1 cellular context compared by ENCODE assay signal in the genomic region with DNA sequence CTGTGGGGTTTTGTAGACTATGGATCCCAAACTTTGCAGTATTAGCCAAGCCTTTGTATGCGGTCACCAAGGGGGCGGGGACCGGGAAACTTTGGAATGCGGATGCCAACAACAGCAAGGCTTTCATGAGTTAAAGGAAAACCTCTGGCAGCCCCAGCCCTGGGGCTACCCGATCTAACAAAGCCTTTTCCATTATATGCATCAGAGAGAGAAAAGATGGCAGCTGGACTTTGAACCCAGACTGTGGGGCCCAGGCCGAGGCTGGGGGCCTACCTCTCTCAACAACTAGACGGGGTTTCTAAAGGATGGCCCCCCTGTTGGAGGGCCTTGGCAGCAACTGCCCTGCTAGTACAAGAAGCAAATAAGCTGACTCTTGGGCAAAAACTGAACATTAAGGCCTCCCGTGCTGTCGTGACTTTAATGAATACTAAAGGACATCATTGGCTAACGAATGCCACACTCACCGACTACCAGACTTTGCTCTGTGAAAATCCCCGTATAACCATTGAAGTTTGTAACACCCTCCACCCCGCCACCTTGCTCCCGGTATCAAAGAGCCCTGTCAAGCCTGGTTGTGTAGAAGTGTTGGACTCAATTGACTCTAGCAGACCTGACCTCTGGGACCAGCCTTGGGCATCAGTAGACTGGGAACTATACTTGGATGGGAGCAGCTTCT.
A peak's percentile ranks its signal among the peaks of the same experiment; 100 is the strongest.
TF ChIP-seq lines count a peak whose summit lies in the region.
"Not testable (repeated sequence)": the region's sequence is repeated elsewhere in the genome, so short reads cannot be mapped to it uniquely, and the experiment has no call there.

No MANE protein-coding gene starts in this region.

TF ChIP-seq in HepG2, 621 proteins besides CTCF, POLR2A, EP300 and RAD21 (continues in another document):
- TF ChIP-seq MEIS2 (CRISPR knock-in tag; IDR thresholded peaks at IDR 0.05) (peak; percentile 28; the same call in 1 of the 2 replicates), TEAD3 (CRISPR knock-in tag; optimal IDR thresholded peaks at IDR 0.05; ENCODE audit: borderline replicate concordance) (peak; percentile 86), SOX6 (CRISPR knock-in tag; IDR thresholded peaks at IDR 0.05) (peak; percentile 94), MEF2D (CRISPR knock-in tag; IDR thresholded peaks at IDR 0.05) (0 out of 2 replicates have a peak, but pooled peaks have one; percentile 14), HNF4A (CRISPR knock-in tag; IDR thresholded peaks at IDR 0.05) (peak; percentile 90), DMAP1 (CRISPR knock-in tag; IDR thresholded peaks at IDR 0.05) (peak; percentile 59; the same call in 1 of the 2 replicates), ZNF687 (CRISPR knock-in tag; IDR thresholded peaks at IDR 0.05) (peak; percentile 38; the same call in 1 of the 2 replicates), NCOA2 (CRISPR knock-in tag; IDR thresholded peaks at IDR 0.05) (peak; percentile 54), SNAI1 (CRISPR knock-in tag; IDR thresholded peaks at IDR 0.05; ENCODE audit: borderline replicate concordance) (0 out of 2 replicates have a peak, but pooled peaks have one; percentile 25), ELF3 (CRISPR knock-in tag; IDR thresholded peaks at IDR 0.05) (0 out of 2 replicates have a peak, but pooled peaks have one; percentile 43), ZNF292 (CRISPR knock-in tag; IDR thresholded peaks at IDR 0.05; ENCODE audit: borderline replicate concordance, low read depth) (peak; percentile 35; the same call in 1 of the 2 replicates), ZNF609 (CRISPR knock-in tag; IDR thresholded peaks at IDR 0.05; ENCODE audit: borderline replicate concordance) (0 out of 2 replicates have a peak, but pooled peaks have one; percentile 16), SOX5 (CRISPR knock-in tag; IDR thresholded peaks at IDR 0.05; ENCODE audit: borderline replicate concordance) (peak; percentile 74; the same call in 1 of the 2 replicates), HDAC2 (CRISPR knock-in tag; IDR thresholded peaks at IDR 0.05) (peak; percentile 30; the same call in 1 of the 2 replicates), ZNF232 (CRISPR knock-in tag; IDR thresholded peaks at IDR 0.05; ENCODE audit: borderline replicate concordance) (peak; percentile 24; the same call in 1 of the 2 replicates), YEATS4 (CRISPR knock-in tag; IDR thresholded peaks at IDR 0.05; ENCODE audit: borderline replicate concordance) (peak; percentile 57; the same call in 1 of the 2 replicates), ZFX (CRISPR knock-in tag; IDR thresholded peaks at IDR 0.05; ENCODE audit: low read depth) (peak; percentile 63), GFI1 (CRISPR knock-in tag; IDR thresholded peaks at IDR 0.05; ENCODE audit: borderline replicate concordance) (peak; percentile 42; the same call in 1 of the 2 replicates), ZNF34 (CRISPR knock-in tag; IDR thresholded peaks at IDR 0.05; ENCODE audit: borderline replicate concordance) (0 out of 2 replicates have a peak, but pooled peaks have one; percentile 64), GABPA (CRISPR knock-in tag; IDR thresholded peaks at IDR 0.05; ENCODE audit: low read depth) (peak; percentile 22; the same call in 1 of the 2 replicates), TCF7 (IDR thresholded peaks at IDR 0.05; ENCODE audit: low read depth) (peak; percentile 66), PATZ1 (CRISPR knock-in tag; IDR thresholded peaks at IDR 0.05) (peak; percentile 94), KAT8 (CRISPR knock-in tag; IDR thresholded peaks at IDR 0.05) (peak; percentile 45), ZFP90 (CRISPR knock-in tag; IDR thresholded peaks at IDR 0.05; ENCODE audit: borderline replicate concordance) (0 out of 2 replicates have a peak, but pooled peaks have one; percentile 51), ZFP91 (CRISPR knock-in tag; IDR thresholded peaks at IDR 0.05; ENCODE audit: borderline replicate concordance) (peak; percentile 65; the same call in 1 of the 2 replicates), ZFY (CRISPR knock-in tag; IDR thresholded peaks at IDR 0.05) (peak; percentile 67), SAP130 (CRISPR knock-in tag; IDR thresholded peaks at IDR 0.05; ENCODE audit: low read depth) (0 out of 2 replicates have a peak, but pooled peaks have one; percentile 26), TARDBP (CRISPR knock-in tag; IDR thresholded peaks at IDR 0.05) (0 out of 2 replicates have a peak, but pooled peaks have one; percentile 44), EHMT2 (IDR thresholded peaks at IDR 0.05; ENCODE audit: borderline replicate concordance, low read depth, low read length) (peak; percentile 25; the same call in 1 of the 2 replicates), ISL2 (CRISPR knock-in tag; IDR thresholded peaks at IDR 0.05) (peak; percentile 50), MED1 (CRISPR knock-in tag; IDR thresholded peaks at IDR 0.05) (peak; percentile 53; the same call in 1 of the 2 replicates)
- TF ChIP-seq SOX6 (IDR thresholded peaks at IDR 0.05); GABPA (IDR thresholded peaks at IDR 0.05; ENCODE audit: low read depth, low read length): not testable (repeated sequence)
- TF ChIP-seq, protein P1, sequence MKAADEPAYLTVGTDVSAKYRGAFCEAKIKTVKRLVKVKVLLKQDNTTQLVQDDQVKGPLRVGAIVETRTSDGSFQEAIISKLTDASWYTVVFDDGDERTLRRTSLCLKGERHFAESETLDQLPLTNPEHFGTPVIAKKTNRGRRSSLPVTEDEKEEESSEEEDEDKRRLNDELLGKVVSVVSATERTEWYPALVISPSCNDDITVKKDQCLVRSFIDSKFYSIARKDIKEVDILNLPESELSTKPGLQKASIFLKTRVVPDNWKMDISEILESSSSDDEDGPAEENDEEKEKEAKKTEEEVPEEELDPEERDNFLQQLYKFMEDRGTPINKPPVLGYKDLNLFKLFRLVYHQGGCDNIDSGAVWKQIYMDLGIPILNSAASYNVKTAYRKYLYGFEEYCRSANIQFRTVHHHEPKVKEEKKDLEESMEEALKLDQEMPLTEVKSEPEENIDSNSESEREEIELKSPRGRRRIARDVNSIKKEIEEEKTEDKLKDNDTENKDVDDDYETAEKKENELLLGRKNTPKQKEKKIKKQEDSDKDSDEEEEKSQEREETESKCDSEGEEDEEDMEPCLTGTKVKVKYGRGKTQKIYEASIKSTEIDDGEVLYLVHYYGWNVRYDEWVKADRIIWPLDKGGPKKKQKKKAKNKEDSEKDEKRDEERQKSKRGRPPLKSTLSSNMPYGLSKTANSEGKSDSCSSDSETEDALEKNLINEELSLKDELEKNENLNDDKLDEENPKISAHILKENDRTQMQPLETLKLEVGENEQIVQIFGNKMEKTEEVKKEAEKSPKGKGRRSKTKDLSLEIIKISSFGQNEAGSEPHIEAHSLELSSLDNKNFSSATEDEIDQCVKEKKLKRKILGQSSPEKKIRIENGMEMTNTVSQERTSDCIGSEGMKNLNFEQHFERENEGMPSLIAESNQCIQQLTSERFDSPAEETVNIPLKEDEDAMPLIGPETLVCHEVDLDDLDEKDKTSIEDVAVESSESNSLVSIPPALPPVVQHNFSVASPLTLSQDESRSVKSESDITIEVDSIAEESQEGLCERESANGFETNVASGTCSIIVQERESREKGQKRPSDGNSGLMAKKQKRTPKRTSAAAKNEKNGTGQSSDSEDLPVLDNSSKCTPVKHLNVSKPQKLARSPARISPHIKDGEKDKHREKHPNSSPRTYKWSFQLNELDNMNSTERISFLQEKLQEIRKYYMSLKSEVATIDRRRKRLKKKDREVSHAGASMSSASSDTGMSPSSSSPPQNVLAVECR (CRISPR knock-in tag; IDR thresholded peaks at IDR 0.05; ENCODE audit: borderline replicate concordance): peak; percentile 7; the same call in 1 of the 2 replicates
